ENCODE assay signal across 7 cellular contexts in genomic region chr12:89524201-89525001, GRCh38. TPM values are rescaled to one million over a fixed set of nuclear protein-coding genes. Genes with fewer than 3 reads are reported as not detected.
DNase-seq lines count a peak whose midpoint lies in the region; ATAC-seq, FAIRE-seq and TF ChIP-seq lines count a peak whose summit lies in the region.

Gene GALNT4, minus strand, starts transcription at chr12:89524796. Its CDS starts 247 bp downstream, at chr12:89524549.

- peak within 1 kb of the TSS; percentile 82 for H3K27ac ChIP-seq in GM12878 (ENCODE audit: control insufficient read depth, insufficient read depth)
- H3K27ac ChIP-seq in sigmoid colon = peak within 1 kb of the TSS; percentile 87 to 92 (median 90)

- TF ChIP-seq POLR2A in GM12878 (IDR thresholded peaks at IDR 0.05; ENCODE audit: low read depth, low read length) (peak; percentile 65), sigmoid colon (IDR thresholded peaks at IDR 0.05) (peak; percentile 40 to 63)

- H3K27me3 ChIP-seq in GM12878 (replicated peaks in 1 of 2; ENCODE audit: control insufficient read depth in 2 of 2, insufficient read depth in 2 of 2, low read length in 1 of 2) = no peaks in the 10 kb centered on the region
- H3K27me3 ChIP-seq in sigmoid colon = no peaks in the 10 kb centered on the region

- ATAC-seq in HG02588 (IDR thresholded peaks at IDR 0.05; ENCODE audit: unreplicated experiment) = peak; percentile 70
- ATAC-seq in GM12878 = peak; percentile 86

- BruUV-seq in GM12878 (replicated peaks; lab: Mats Ljungman, UMichigan) = TSS peak; percentile 55

- DNase-seq in GM13976 (ENCODE audit: low spot score) = peak; percentile 89
- DNase-seq in NCI-H1092 (lab: John Stamatoyannopoulos, UW) = peak; percentile 23
- DNase-seq in T1000 (lab: John Stamatoyannopoulos, UW) = peak; percentile 67
- peak; percentile 42 for DNase-seq in GM12878 (ENCODE audit: low read depth, low spot score)
- peak; percentile 62 for DNase-seq in iPS DF 4.7 (ENCODE audit: extremely low read depth, low spot score)
- peak; percentile 93 for DNase-seq in sigmoid colon

- H3K79me2 ChIP-seq in GM12878 (ENCODE audit: control insufficient read depth, insufficient read depth, low read length) = peaks cover 14% of the 10 kb centered on the region

- peak within 1 kb of the TSS; percentile 100 for H2AFZ ChIP-seq in GM12878 (ENCODE audit: control insufficient read depth, low read depth, low read length)

- TF ChIP-seq EP300 in GM12878 (IDR thresholded peaks at IDR 0.05; ENCODE audit: borderline replicate concordance in 1 of 2, control insufficient read depth in 1 of 2, low read depth in 2 of 2, low read length in 2 of 2) (no peak), sigmoid colon (IDR thresholded peaks at IDR 0.05) (no peak)

- WGBS in GM12878 (ENCODE audit: insufficient coverage, insufficient replicate concordance, low lambda C conversion rate, missing lambda C conversion rate) = 8% methylated on average over 40 of the region's 41 CpGs
- 1 to 3% methylated on average over 41 of the region's 41 CpGs for WGBS in sigmoid colon, 2 donors

- H3K9me3 ChIP-seq in GM12878 (replicated peaks; ENCODE audit: control insufficient read depth, insufficient read depth, low read length) = no peaks in the 10 kb centered on the region
- H3K9me3 ChIP-seq in sigmoid colon = no peaks in the 10 kb centered on the region

- RAD21 ChIA-PET in GM12878 (lab: Charles Lee; ENCODE audit: unreplicated experiment) = interaction anchor here (0.8 to 2.6 kb wide), 4 partner anchors 53 to 506 kb away, joined by 3 to 11 read pairs (median 7); no protein-coding TSS in a partner anchor

- H3K4me1 ChIP-seq in GM12878 (ENCODE audit: control insufficient read depth, insufficient read depth, low read length) = peaks cover 14% of the 10 kb centered on the region
- H3K4me1 ChIP-seq in sigmoid colon = peaks cover 0 to 54% (median 35%) of the 10 kb centered on the region in 4 donors

- TF ChIP-seq RAD21 in GM12878 (IDR thresholded peaks at IDR 0.05; ENCODE audit: insufficient read depth, low read depth, low read length) = peak; percentile 69

- H3K36me3 ChIP-seq in GM12878 (ENCODE audit: control insufficient read depth in 2 of 2, insufficient read depth in 2 of 2, low read length in 1 of 2) = no peaks in the 10 kb centered on the region
- H3K36me3 ChIP-seq in sigmoid colon = no peaks in the 10 kb centered on the region

- intact Hi-C loops in GM12878 (cut with micrococcal nuclease; ENCODE audit: unreplicated experiment) = loop anchor here (2.0 to 10.0 kb wide), 4 partner anchors 170 to 1380 kb away; partner anchors contain the start of genes CEP290 and TMTC3
- intact Hi-C loops in sigmoid colon (cut with DNase I) = loop anchor here (2.0 to 10.0 kb wide), 6 partner anchors 54 to 1380 kb away; partner anchors contain the start of genes CEP290, DUSP6 and TMTC3

- peak within 1 kb of the TSS; percentile 71 for H3K9ac ChIP-seq in GM12878 (ENCODE audit: control insufficient read depth, insufficient read depth, low read length)

- TF ChIP-seq CTCF in GM13976 (IDR thresholded peaks at IDR 0.05; ENCODE audit: borderline replicate concordance, control extremely low read depth, extremely low read depth, insufficient read depth, missing control alignments) (peak; percentile 65), GM12878 (IDR thresholded peaks at IDR 0.05 in 2 of 3, conservative IDR thresholded peaks at IDR 0.05 in 1 of 3; ENCODE audit: control insufficient read depth in 2 of 3, extremely low read depth in 1 of 3, insufficient read depth in 1 of 3, low read depth in 3 of 3, low read length in 3 of 3) (peak; percentile 55 to 75 (median 61)), sigmoid colon (IDR thresholded peaks at IDR 0.05) (peak; percentile 58 to 87 (median 80))

- SMC1A ChIA-PET in GM12878 (lab: Charles Lee; ENCODE audit: uncharacterized antibody, unreplicated experiment) = interaction anchor here (0.8 to 7.5 kb wide), 8 partner anchors 18 to 505 kb away, joined by 3 to 70 read pairs (median 4); no protein-coding TSS in a partner anchor

- in situ Hi-C loops in GM13976 (cut with MboI; ENCODE audit: low sequenced_read_pairs, unreplicated experiment) = loop anchor here (5.0 to 25.0 kb wide), 4 partner anchors 52 to 1388 kb away; no protein-coding TSS in a partner anchor
- in situ Hi-C loops in GM12878 (cut with MboI) = loop anchor here (5.0 to 25.0 kb wide), 3 partner anchors 52 to 1387 kb away; partner anchors contain the start of genes CEP290 and TMTC3

- no peaks in the 10 kb centered on the region for H4K20me1 ChIP-seq in GM12878 (ENCODE audit: control insufficient read depth, insufficient read depth)

- peak; percentile 83 for FAIRE-seq in GM12878 (lab: Jason Lieb, UNC)

- POLR2A ChIA-PET in GM12878 (lab: Charles Lee) = interaction anchor here (1.0 to 1.5 kb wide), 3 partner anchors 12 to 58 kb away, joined by 3 read pairs; no protein-coding TSS in a partner anchor

- peak within 1 kb of the TSS; percentile 88 for H3K4me2 ChIP-seq in GM12878 (ENCODE audit: control insufficient read depth, insufficient read depth)

- CTCF ChIA-PET in GM12878 (lab: Yijun Ruan, JAX) = interaction anchor here (1.0 to 11.4 kb wide), 6 partner anchors 10 to 55 kb away, joined by 3 to 176 read pairs (median 5); no protein-coding TSS in a partner anchor

- H3K4me3 ChIP-seq in GM12878 = peak within 1 kb of the TSS; percentile 96
- peak within 1 kb of the TSS; percentile 74 to 95 (median 94) for H3K4me3 ChIP-seq in sigmoid colon

TF ChIP-seq in GM12878, 131 proteins besides CTCF, POLR2A, EP300 and RAD21 (continues in another document):
- peak; percentile 62 for TF ChIP-seq ATF7 (IDR thresholded peaks at IDR 0.05; ENCODE audit: low read depth)
- no peak for TF ChIP-seq RAD51 (IDR thresholded peaks at IDR 0.05)
- peak; percentile 54 to 69 for TF ChIP-seq IKZF2 (IDR thresholded peaks at IDR 0.05)
- TF ChIP-seq, protein P1, sequence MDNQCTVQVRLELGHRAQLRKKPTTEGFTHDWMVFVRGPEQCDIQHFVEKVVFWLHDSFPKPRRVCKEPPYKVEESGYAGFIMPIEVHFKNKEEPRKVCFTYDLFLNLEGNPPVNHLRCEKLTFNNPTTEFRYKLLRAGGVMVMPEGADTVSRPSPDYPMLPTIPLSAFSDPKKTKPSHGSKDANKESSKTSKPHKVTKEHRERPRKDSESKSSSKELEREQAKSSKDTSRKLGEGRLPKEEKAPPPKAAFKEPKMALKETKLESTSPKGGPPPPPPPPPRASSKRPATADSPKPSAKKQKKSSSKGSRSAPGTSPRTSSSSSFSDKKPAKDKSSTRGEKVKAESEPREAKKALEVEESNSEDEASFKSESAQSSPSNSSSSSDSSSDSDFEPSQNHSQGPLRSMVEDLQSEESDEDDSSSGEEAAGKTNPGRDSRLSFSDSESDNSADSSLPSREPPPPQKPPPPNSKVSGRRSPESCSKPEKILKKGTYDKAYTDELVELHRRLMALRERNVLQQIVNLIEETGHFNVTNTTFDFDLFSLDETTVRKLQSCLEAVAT (IDR thresholded peaks at IDR 0.05) = peak; percentile 94
- TF ChIP-seq IKZF1 (conservative IDR thresholded peaks at IDR 0.05) = peak; percentile 11; the same call in 1 of the 2 replicates
- no peak for TF ChIP-seq FOXM1 (IDR thresholded peaks at IDR 0.05; ENCODE audit: low read depth, low read length)
- TF ChIP-seq HCFC1 (IDR thresholded peaks at IDR 0.05; ENCODE audit: low read length) = no peak
- TF ChIP-seq YY1 (IDR thresholded peaks at IDR 0.05; ENCODE audit: low read depth, low read length) = 0 out of 2 replicates have a peak, but pooled peaks have one; percentile 6
- peak in 1 of 2 experiments; percentile 46; a peak in 2 of 4 replicates for TF ChIP-seq BHLHE40 (IDR thresholded peaks at IDR 0.05; ENCODE audit: borderline replicate concordance in 1 of 2, low read depth in 2 of 2, low read length in 1 of 2)
- TF ChIP-seq HDGF (IDR thresholded peaks at IDR 0.05) = peak; percentile 85
- peak; percentile 7; the same call in 1 of the 2 replicates for TF ChIP-seq SPI1 (IDR thresholded peaks at IDR 0.05; ENCODE audit: borderline replicate concordance, insufficient read depth, low read depth, low read length)
- peak; percentile 64; the same call in 1 of the 2 replicates for TF ChIP-seq RELB (IDR thresholded peaks at IDR 0.05; ENCODE audit: low read depth)
- no peak; the same call in 1 of the 2 replicates for TF ChIP-seq MXI1 (IDR thresholded peaks at IDR 0.05; ENCODE audit: low read depth, low read length)
- TF ChIP-seq SIX5 (IDR thresholded peaks at IDR 0.05; ENCODE audit: low read depth, low read length, severe bottlenecking) = no peak

RNA-seq across cellular contexts. Expression of gene GALNT4, which starts in this region (rescaled TPM):
- 11.8 and 11.9 TPM in 2 replicates for total RNA-seq in GM12878 (2013; cell fraction: nucleolus; rRNA removed)
- total RNA-seq in GM12878 (2014; rRNA removed) (1.6 and 3.0 TPM in 2 replicates), GM12878 (2014; rRNA removed; fragmentation: Illumina TruSeq; extraction: Trizol) (1.9 and 2.7 TPM in 2 replicates), GM12878 (2021) (2.6 TPM in 2 replicates), sigmoid colon (1 to 10 TPM; 3.4 to 4.8 (median 4.3) TPM)
- 0.68 TPM for polyA plus RNA-seq in GM12878 (2011; ENCODE audit: low read depth)
- polyA plus RNA-seq in GM12878 (2011; rRNA removed) (1.7 and 2.2 TPM in 2 replicates), GM12878 (2014; fragmentation: Illumina TruSeq; extraction: Trizol) (1.8 and 1.9 TPM in 2 replicates), GM12878 (2014; fragmentation: Nextera tagmentation; extraction: Ambion mirVana) (1 to 10 TPM in 1 of 2 experiments, under 1 TPM in 1; 0.90 to 1.1 TPM), GM12878 (2014; rRNA removed) (1.3 and 1.4 TPM in 2 replicates), GM12878 (2016; fragmentation: Nextera tagmentation; extraction: Ambion mirVana) (1 to 10 TPM; 2.3 to 2.9 TPM), sigmoid colon (10 to 100 TPM in 1 of 3 donors, 1 to 10 TPM in 2; 3.6 to 14.6 (median 4.9) TPM)
- polyA plus RNA-seq in GM12878 (2011; cell fraction: cytosol; rRNA removed) = 0.43 and 0.66 TPM in 2 replicates
- polyA plus RNA-seq in GM12878 (2011; cell fraction: nucleus; rRNA removed) = 0.78 and 0.91 TPM in 2 replicates
- 1.5 and 1.6 TPM in 2 replicates for polyA plus RNA-seq in GM12878 (2012)
- polyA minus RNA-seq in GM12878 (2011; rRNA and poly(A)+ RNA removed) = 1.4 and 1.9 TPM in 2 replicates
- 0.62 TPM in 1 of 2 replicates, not detected in the other for polyA minus RNA-seq in GM12878 (2011; cell fraction: cytosol; rRNA and poly(A)+ RNA removed)
- 2.7 and 4.2 TPM in 2 replicates for polyA minus RNA-seq in GM12878 (2011; cell fraction: nucleus; rRNA and poly(A)+ RNA removed)

Comparison
In these comparisons a context has a peak if more than half of its experiments do, and no peak if none do; other contexts are left out.
1. Peak in every context shown above with its lines: DNase-seq, ATAC-seq, H3K4me3 ChIP-seq and H3K27ac ChIP-seq.
2. DNase-seq: peak in every context shown above with its lines; median percentile 93 in sigmoid colon; 89 in GM13976; 67 in T1000; 62 in iPS DF 4.7; 42 in GM12878; 23 in NCI-H1092.